Comparison of ENCODE assay signal across 15 cellular contexts in the genomic region with DNA sequence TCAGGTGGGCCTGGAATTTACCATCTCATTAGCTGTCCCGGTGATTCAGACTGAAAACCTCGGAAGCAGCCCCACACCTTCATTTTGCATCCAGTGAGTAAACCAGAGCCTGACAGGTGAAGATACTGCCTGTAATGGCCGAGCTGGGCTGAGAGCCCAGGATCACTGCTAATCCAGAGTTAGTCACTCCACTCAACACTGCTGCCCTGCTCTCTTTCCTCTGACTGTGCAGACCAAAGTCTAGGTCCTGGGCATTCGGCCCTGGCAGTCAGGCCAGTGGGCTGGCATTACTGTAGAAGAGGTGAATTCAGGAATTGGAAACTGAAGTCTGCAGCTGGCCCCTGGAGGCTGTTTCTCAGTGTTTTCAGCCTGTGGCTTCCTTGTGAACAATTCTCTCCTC. TPM values are rescaled to one million over a fixed set of nuclear protein-coding genes. Genes with fewer than 3 reads are reported as not detected.
DNase-seq lines count a peak whose midpoint lies in the region; ATAC-seq, FAIRE-seq and TF ChIP-seq lines count a peak whose summit lies in the region.
"Had no signal": no experiment of that assay in that cellular context is flagged by ENCODE, and none has a peak within 500 bp of the region (broad histone marks: within the 10 kb centered on the region; RNA-seq: fewer than 3 reads in every experiment).

No MANE protein-coding gene starts in this region.

- H3K4me3 ChIP-seq in heart right ventricle (no peak overlapping the region), HepG2 (replicated peaks in 1 of 3; ENCODE audit: insufficient read depth in 1 of 3, low read depth in 2 of 3, low read length in 3 of 3) (no peak overlapping the region), upper lobe of right lung (no peak overlapping the region), Caco-2 (ENCODE audit: low read depth, low read length) (no peak overlapping the region)
- H3K4me3 ChIP-seq: spleen, uterus had no signal

- no peak overlapping the region for H3K27ac Mint-ChIP-seq in Caco-2 (ENCODE audit: unreplicated experiment)
- H3K27ac Mint-ChIP-seq: natural killer cell had no signal

- H4K20me1 ChIP-seq in HepG2 (ENCODE audit: insufficient read depth, low read length): no peaks in the 10 kb centered on the region

- H3K4me3 Mint-ChIP-seq in Caco-2 (ENCODE audit: unreplicated experiment): no peak overlapping the region
- H3K4me3 Mint-ChIP-seq: brain, natural killer cell had no signal

- POLR2A ChIA-PET in HepG2 (lab: Yijun Ruan, JAX): interaction anchor here (1.3 to 2.7 kb wide), 2 partner anchors 108 to 116 kb away, joined by 3 to 10 read pairs; no protein-coding TSS in a partner anchor
- POLR2A ChIA-PET in Caco-2 (lab: Charles Lee): no interaction called here

- peaks cover 3 to 28% (median 15%) of the 10 kb centered on the region in 9 donors for H3K4me1 ChIP-seq in heart right ventricle
- peaks cover 97% of the 10 kb centered on the region for H3K4me1 ChIP-seq in HepG2 (ENCODE audit: insufficient read depth, low read length)
- H3K4me1 ChIP-seq in upper lobe of right lung: peaks cover 19% of the 10 kb centered on the region
- peaks cover 23% of the 10 kb centered on the region for H3K4me1 ChIP-seq in Caco-2
- H3K4me1 ChIP-seq: uterus had no signal

- ATAC-seq in heart right ventricle: peak in 5 of 8 donors; percentile 19 to 88 (median 68)
- peak; percentile 6; the same call in 1 of the 3 replicates for ATAC-seq in HepG2
- peak; percentile 6 for ATAC-seq in upper lobe of right lung
- ATAC-seq in GM18502 (IDR thresholded peaks at IDR 0.05; ENCODE audit: poor library complexity, unreplicated experiment): no peak
- ATAC-seq: natural killer cell had no signal

- TF ChIP-seq POLR2A in HepG2 (IDR thresholded peaks at IDR 0.05; ENCODE audit: insufficient read depth in 1 of 2, low read depth in 2 of 2, low read length in 2 of 2): no peak

- no peak for DNase-seq in heart right ventricle
- DNase-seq in cardiac septum (ENCODE audit: low spot score): no peak
- peak; percentile 31 for DNase-seq in dedifferentiated amniotic fluid mesenchymal stem cell (ENCODE audit: extremely low spot score)
- DNase-seq in HepG2 (ENCODE audit: low spot score): no peak
- no peak for DNase-seq in upper lobe of right lung
- DNase-seq in Caco-2: no peak
- DNase-seq in NCI-H128 (lab: John Stamatoyannopoulos, UW; ENCODE audit: unreplicated experiment): no peak
- DNase-seq: activated CD4-positive, CD25-positive, alpha-beta regulatory T cell treated with anti-CD3 and anti-CD28 coated beads, Interleukin-2, amount 50 U/mL, for 72 hours; natural killer cell; NCI-H187; NCI-H82; spleen had no signal

- no peak for FAIRE-seq in HepG2 (lab: Jason Lieb, UNC)

- no peaks in the 10 kb centered on the region for H3K9me3 Mint-ChIP-seq in Caco-2 (ENCODE audit: unreplicated experiment)
- H3K9me3 Mint-ChIP-seq: natural killer cell had no signal

- H3K36me3 ChIP-seq in heart right ventricle: no peaks in the 10 kb centered on the region
- H3K36me3 ChIP-seq in HepG2 (replicated peaks in 1 of 2; ENCODE audit: control insufficient read depth in 1 of 2, insufficient read depth in 2 of 2, low read length in 2 of 2): no peaks in the 10 kb centered on the region
- H3K36me3 ChIP-seq in upper lobe of right lung: no peaks in the 10 kb centered on the region
- no peaks in the 10 kb centered on the region for H3K36me3 ChIP-seq in Caco-2 (ENCODE audit: control insufficient read depth, insufficient read depth, low read length)
- H3K36me3 ChIP-seq: spleen, uterus had no signal

- H3K4me1 Mint-ChIP-seq in Caco-2 (ENCODE audit: low read depth, unreplicated experiment): peaks cover 7% of the 10 kb centered on the region

- no peak overlapping the region for H3K9ac ChIP-seq in HepG2 (ENCODE audit: insufficient read depth, low read depth, low read length)

- H3K27me3 ChIP-seq in heart right ventricle (no peaks in the 10 kb centered on the region), HepG2 (ENCODE audit: control insufficient read depth in 1 of 2, insufficient read depth in 2 of 2, low read length in 2 of 2) (no peaks in the 10 kb centered on the region), upper lobe of right lung (no peaks in the 10 kb centered on the region), Caco-2 (replicated peaks; ENCODE audit: control insufficient read depth, insufficient read depth, low read length) (no peaks in the 10 kb centered on the region)
- H3K27me3 ChIP-seq: uterus had no signal

- no peaks in the 10 kb centered on the region for H3K79me2 ChIP-seq in HepG2 (ENCODE audit: insufficient read depth, low read length)

- H2AFZ ChIP-seq in HepG2 (ENCODE audit: low read length): no peak overlapping the region

- TF ChIP-seq RAD21 in HepG2 (CRISPR knock-in tag; IDR thresholded peaks at IDR 0.05): no peak

- H3K36me3 Mint-ChIP-seq in Caco-2 (ENCODE audit: insufficient read depth, unreplicated experiment): no peaks in the 10 kb centered on the region
- H3K36me3 Mint-ChIP-seq: brain, natural killer cell had no signal

- in situ Hi-C loops in HepG2 (cut with HindIII; ENCODE audit: extremely low pct_ligation_motif_present, low pct_unique_long_range_greater_than_20kb): no loop called here

- TF ChIP-seq CTCF in heart right ventricle (IDR thresholded peaks at IDR 0.05): no peak
- TF ChIP-seq CTCF in HepG2 (CRISPR knock-in tag; IDR thresholded peaks at IDR 0.05): no peak
- no peak for TF ChIP-seq CTCF in upper lobe of right lung (IDR thresholded peaks at IDR 0.05)
- TF ChIP-seq CTCF in Caco-2 (IDR thresholded peaks at IDR 0.05; ENCODE audit: insufficient read depth in 1 of 2, low read depth in 1 of 2, low read length in 1 of 2, severe bottlenecking in 1 of 2, unreplicated experiment in 1 of 2): no peak

- H3K9me3 ChIP-seq in heart right ventricle (no peaks in the 10 kb centered on the region), HepG2 (ENCODE audit: low read length) (no peaks in the 10 kb centered on the region), upper lobe of right lung (no peaks in the 10 kb centered on the region), Caco-2 (no peaks in the 10 kb centered on the region)
- H3K9me3 ChIP-seq: spleen, uterus had no signal

- CTCF ChIA-PET in HepG2 (lab: Yijun Ruan, JAX; ENCODE audit: low intra/inter-chr PET ratio, low total read pairs): no interaction called here
- CTCF ChIA-PET in Caco-2 (lab: Charles Lee): interaction anchor here (0.5 kb wide), 1 partner anchor 317 kb away, joined by 5 read pairs; no protein-coding TSS in a partner anchor

- H3K4me2 ChIP-seq in HepG2 (ENCODE audit: low read depth, low read length): no peak overlapping the region

- no peak for TF ChIP-seq EP300 in HepG2 (IDR thresholded peaks at IDR 0.05; ENCODE audit: low read depth in 2 of 2, low read length in 2 of 2)
- no peak for TF ChIP-seq EP300 in HepG2 (CRISPR knock-in tag; IDR thresholded peaks at IDR 0.05; ENCODE audit: borderline replicate concordance)

- H3K27me3 Mint-ChIP-seq in Caco-2 (ENCODE audit: insufficient read depth, unreplicated experiment): no peaks in the 10 kb centered on the region

- intact Hi-C loops in heart right ventricle (cut with DNase I) (loop anchor here in 2 of 10 donors (5.0 kb wide), 2 partner anchors 41 to 246 kb away; a partner anchor contains a TSS), cardiac septum (cut with DNase I) (loop anchor here (5.0 kb wide), 1 partner anchor 246 kb away; a partner anchor contains a TSS), HepG2 (cut with micrococcal nuclease; ENCODE audit: unreplicated experiment) (no loop called here), upper lobe of right lung (cut with DNase I) (no loop called here), Caco-2 (cut with micrococcal nuclease; ENCODE audit: unreplicated experiment) (no loop called here)

- 79% methylated on average over 4 of the region's 4 CpGs for WGBS in heart right ventricle, 2 donors
- WGBS in HepG2 (ENCODE audit: low lambda C conversion rate): 89% methylated on average over 3 of the region's 4 CpGs

- BruUV-seq in HepG2 (replicated peaks; lab: Mats Ljungman, UMichigan) (no TSS peak), Caco-2 (replicated peaks; lab: Mats Ljungman, UMichigan) (no TSS peak)

- no peak overlapping the region for H3K27ac ChIP-seq in heart right ventricle
- H3K27ac ChIP-seq in HepG2 (ENCODE audit: extremely low read length, insufficient read depth, low read length): peak overlapping the region; percentile 21
- no peak overlapping the region for H3K27ac ChIP-seq in upper lobe of right lung
- H3K27ac ChIP-seq: spleen, uterus had no signal

TF ChIP-seq in HepG2, 621 proteins besides CTCF, POLR2A, EP300 and RAD21 (continues in another document):
- peak; percentile 47; the same call in 1 of the 2 replicates for TF ChIP-seq ZNF761 (CRISPR knock-in tag; conservative IDR thresholded peaks at IDR 0.05)
- TF ChIP-seq ZSCAN30 (CRISPR knock-in tag; IDR thresholded peaks at IDR 0.05): no peak
- TF ChIP-seq KMT2B (CRISPR knock-in tag; IDR thresholded peaks at IDR 0.05): 0 out of 2 replicates have a peak, but pooled peaks have one; percentile 30

RNA-seq across cellular contexts. Expression of a gene that starts 44.3 kb away (rescaled TPM):
- total RNA-seq in heart right ventricle (1 to 10 TPM; 1.2 to 3.2 (median 2.2) TPM), cardiac septum (1.4 TPM), HepG2 (2016; rRNA removed; fragmentation: Illumina TruSeq; extraction: Trizol) (0.22 and 0.28 TPM in 2 replicates), upper lobe of right lung (2.0 TPM), Caco-2 (2022) (2.6 and 3.3 TPM in 2 replicates)
- polyA plus RNA-seq in heart right ventricle (under 1 TPM; 0.66 to 0.93 TPM), HepG2 (2011; rRNA removed) (0.30 and 0.50 TPM in 2 replicates)
- total RNA-seq in HepG2 (2016; cell fraction: cytosol; rRNA removed; fragmentation: Illumina TruSeq; extraction: Trizol; ENCODE audit: low read depth): 0.18 TPM in 1 of 2 replicates, not detected in the other
- total RNA-seq in HepG2 (2016; cell fraction: insoluble cytoplasmic fraction; rRNA removed; fragmentation: Illumina TruSeq; extraction: Trizol): 0.07 and 0.30 TPM in 2 replicates
- total RNA-seq in HepG2 (2016; cell fraction: membrane; rRNA removed; fragmentation: Illumina TruSeq; extraction: Trizol): 0.24 and 0.25 TPM in 2 replicates
- 0.40 TPM in 1 of 2 replicates, not detected in the other for total RNA-seq in HepG2 (2016; cell fraction: nucleus; rRNA removed; fragmentation: Illumina TruSeq; extraction: Trizol)
- 0.20 and 0.33 TPM in 2 replicates for polyA plus RNA-seq in HepG2 (2011; cell fraction: cytosol; rRNA removed)
- polyA plus RNA-seq in HepG2 (2011; cell fraction: nucleus; rRNA removed): 0.11 and 0.16 TPM in 2 replicates
- 0.16 and 0.24 TPM in 2 replicates for polyA plus RNA-seq in HepG2 (2012)
- polyA plus RNA-seq in HepG2 (2016; cell fraction: cytosol; fragmentation: Illumina TruSeq; extraction: Trizol; ENCODE audit: low read depth): 0.19 and 0.25 TPM in 2 replicates
- 0.12 and 0.22 TPM in 2 replicates for polyA plus RNA-seq in HepG2 (2016; cell fraction: insoluble cytoplasmic fraction; fragmentation: Illumina TruSeq; extraction: Trizol; ENCODE audit: low read depth)
- polyA plus RNA-seq in HepG2 (2016; cell fraction: membrane; fragmentation: Illumina TruSeq; extraction: Trizol; ENCODE audit: low read depth): 0.35 and 0.46 TPM in 2 replicates
- 0.25 and 0.76 TPM in 2 replicates for polyA plus RNA-seq in HepG2 (2016; cell fraction: nucleus; fragmentation: Illumina TruSeq; extraction: Trizol; ENCODE audit: insufficient read depth, low read depth)
- 0.21 and 0.32 TPM in 2 replicates for polyA minus RNA-seq in HepG2 (2011; rRNA and poly(A)+ RNA removed; ENCODE audit: low replicate concordance)
- polyA minus RNA-seq in HepG2 (2011; cell fraction: cytosol; rRNA and poly(A)+ RNA removed): 0.35 TPM in 1 of 2 replicates, not detected in the other
- polyA minus RNA-seq in HepG2 (2011; cell fraction: nucleus; rRNA and poly(A)+ RNA removed): 0.25 and 0.52 TPM in 2 replicates
